ENCODE assay signal across 16 cellular contexts in genomic region chr19:32558607-32559228, GRCh38.
"Had no signal": no experiment of that assay in that cellular context is flagged by ENCODE, and none has a peak within 500 bp of the region (broad histone marks: within the 10 kb centered on the region; RNA-seq: fewer than 3 reads in every experiment).

No MANE protein-coding gene starts in this region.

- H3K4me3 ChIP-seq: left lung, sigmoid colon, upper lobe of right lung had no signal

- ATAC-seq: esophagus mucosa; left lung; stimulated activated naive CD8-positive, alpha-beta T cell treated with anti-CD3 and anti-CD28 coated beads, Interleukin-15, Interleukin-2, amounts not matched to agents 100 U/mL and 50 U/mL, for 24 hours; upper lobe of right lung had no signal

- H3K4me3 Mint-ChIP-seq: activated naive CD4-positive, alpha-beta T cell treated with anti-CD3 and anti-CD28 coated beads, Interleukin-2, amount 50 U/mL, for 24 hours; brain; dendritic cell treated with granulocyte-macrophage colony-stimulating factor and Interleukin-4, amounts not matched to agents 40 ng/mL and 50 ng/mL, for 4 days; nephron had no signal

- H3K4me1 Mint-ChIP-seq: activated naive CD4-positive, alpha-beta T cell treated with anti-CD3 and anti-CD28 coated beads, Interleukin-2, amount 50 U/mL, for 24 hours; nephron had no signal

- H3K36me3 Mint-ChIP-seq: activated naive CD4-positive, alpha-beta T cell treated with anti-CD3 and anti-CD28 coated beads, Interleukin-2, amount 50 U/mL, for 24 hours; brain had no signal

- H3K9me3 Mint-ChIP-seq: activated naive CD4-positive, alpha-beta T cell treated with anti-CD3 and anti-CD28 coated beads, Interleukin-2, amount 50 U/mL, for 24 hours; dendritic cell treated with granulocyte-macrophage colony-stimulating factor and Interleukin-4, amounts not matched to agents 40 ng/mL and 50 ng/mL, for 4 days; nephron had no signal

- H3K27ac ChIP-seq: left lung, sigmoid colon, upper lobe of right lung had no signal

- DNase-seq: activated CD4-positive, alpha-beta T cell treated with anti-CD3 and anti-CD28 coated beads, Interleukin-2, amount 50 U/mL, for 1 hour; activated CD4-positive, CD25-positive, alpha-beta regulatory T cell; activated T-cell treated with anti-CD3 and anti-CD28 coated beads, Interleukin-2, amount 50 U/mL, for 1 hour; amniotic stem cell; left lung; sigmoid colon; stimulated activated CD4-positive, alpha-beta T cell treated with anti-CD3 and anti-CD28 coated beads, Interleukin-4, amount 100 ng/mL, for 1 hour; stimulated activated CD8-positive, alpha-beta memory T cell treated with anti-CD3 and anti-CD28 coated beads, Interleukin-4, amount 100 ng/mL, for 48 hours; stimulated activated naive CD8-positive, alpha-beta T cell treated with anti-CD3 and anti-CD28 coated beads, Interleukin-15, Interleukin-2, amounts not matched to agents 100 U/mL and 50 U/mL, for 24 hours; T-helper 2 cell; upper lobe of right lung had no signal

- H3K27me3 Mint-ChIP-seq: brain had no signal

- H3K27ac Mint-ChIP-seq: activated naive CD4-positive, alpha-beta T cell treated with anti-CD3 and anti-CD28 coated beads, Interleukin-2, amount 50 U/mL, for 24 hours; brain; dendritic cell treated with granulocyte-macrophage colony-stimulating factor and Interleukin-4, amounts not matched to agents 40 ng/mL and 50 ng/mL, for 4 days; nephron had no signal
